ENCODE assay signal across 8 cellular contexts in genomic region chr10:95308389-95309302, GRCh38. TPM values are rescaled to one million over a fixed set of nuclear protein-coding genes. Genes with fewer than 3 reads are reported as not detected.
A peak's percentile ranks its signal among the peaks of the same experiment; 100 is the strongest.
DNase-seq lines count a peak whose midpoint lies in the region; ATAC-seq and TF ChIP-seq lines count a peak whose summit lies in the region.

No MANE protein-coding gene starts in this region.

- no peak overlapping the region for H3K9ac ChIP-seq in skeletal muscle tissue (ENCODE audit: low read depth in 1 of 3, low read length in 3 of 3)

- TF ChIP-seq CTCF in heart left ventricle (IDR thresholded peaks at IDR 0.05), result no peak

- H3K4me3 ChIP-seq in heart left ventricle, result no peak overlapping the region
- no peak overlapping the region for H3K4me3 ChIP-seq in skeletal muscle tissue (ENCODE audit: low read length in 3 of 3)

- H3K4me1 Mint-ChIP-seq in T-helper 2 cell treated with Interferon-gamma antibody and Interleukin-4, amounts not matched to agents 5 μg/mL and 100 μg/mL, for 36 hours (ENCODE audit: low read depth), result peaks cover 18% of the 10 kb centered on the region

- H3K27ac Mint-ChIP-seq in T-helper 2 cell treated with Interferon-gamma antibody and Interleukin-4, amounts not matched to agents 5 μg/mL and 100 μg/mL, for 36 hours, result no peak overlapping the region

- H3K27me3 ChIP-seq in heart left ventricle, result no peaks in the 10 kb centered on the region
- no peaks in the 10 kb centered on the region for H3K27me3 ChIP-seq in skeletal muscle tissue (ENCODE audit: control insufficient read depth in 3 of 3, insufficient read depth in 3 of 3, low read length in 3 of 3)

- H3K4me1 ChIP-seq in heart left ventricle, result peaks cover 0 to 55% (median 31%) of the 10 kb centered on the region in 12 donors
- peaks cover 18 to 19% (median 18%) of the 10 kb centered on the region in 3 donors for H3K4me1 ChIP-seq in skeletal muscle tissue (ENCODE audit: control insufficient read depth in 3 of 3, insufficient read depth in 3 of 3, low read length in 3 of 3)

- no peaks in the 10 kb centered on the region for H3K36me3 Mint-ChIP-seq in T-helper 2 cell treated with Interferon-gamma antibody and Interleukin-4, amounts not matched to agents 5 μg/mL and 100 μg/mL, for 36 hours (ENCODE audit: low read depth)

- DNase-seq in T-helper 2 cell treated with Interferon-gamma antibody and Interleukin-4, amounts not matched to agents 5 μg/mL and 100 μg/mL, for 36 hours (ENCODE audit: low spot score), result peak; percentile 29
- no peak for DNase-seq in T-helper 2 cell
- peak; percentile 93 for DNase-seq in T1000 (lab: John Stamatoyannopoulos, UW)
- DNase-seq in heart left ventricle, result peak; percentile 62 to 88 (median 72)
- no peak for DNase-seq in activated gamma-delta T cell (lab: John Stamatoyannopoulos, UW)
- DNase-seq in central memory CD4-positive, alpha-beta T cell, result no peak

- H3K27ac ChIP-seq in heart left ventricle, result peak overlapping the region; percentile 5 to 77 (median 50)
- peak overlapping the region; percentile 4 for H3K27ac ChIP-seq in skeletal muscle tissue (ENCODE audit: low read depth, low read length)

- H3K9me3 Mint-ChIP-seq in T-helper 2 cell treated with Interferon-gamma antibody and Interleukin-4, amounts not matched to agents 5 μg/mL and 100 μg/mL, for 36 hours, result no peaks in the 10 kb centered on the region

- H3K4me3 Mint-ChIP-seq in T-helper 2 cell treated with Interferon-gamma antibody and Interleukin-4, amounts not matched to agents 5 μg/mL and 100 μg/mL, for 36 hours, result no peak overlapping the region

- intact Hi-C loops in heart left ventricle (cut with DNase I), result no loop called here

- H3K9me3 ChIP-seq in heart left ventricle (no peaks in the 10 kb centered on the region), skeletal muscle tissue (ENCODE audit: control insufficient read depth in 3 of 3, low read length in 3 of 3) (no peaks in the 10 kb centered on the region)

- TF ChIP-seq POLR2A in heart left ventricle (IDR thresholded peaks at IDR 0.05), result no peak

- ATAC-seq in heart left ventricle (peak; percentile 30 to 81 (median 69)), GM21576 (IDR thresholded peaks at IDR 0.05; ENCODE audit: unreplicated experiment) (no peak)

- 22 to 37% (median 27%) methylated on average over 8 of the region's 8 CpGs for WGBS in heart left ventricle, 4 donors

- H3K36me3 ChIP-seq in heart left ventricle (peaks cover 0 to 25% (median 5%) of the 10 kb centered on the region in 9 donors), skeletal muscle tissue (ENCODE audit: control insufficient read depth in 3 of 3, insufficient read depth in 3 of 3, low read length in 3 of 3) (peaks cover 0 to 3% (median 2%) of the 10 kb centered on the region in 3 donors)

- H3K27me3 Mint-ChIP-seq in T-helper 2 cell treated with Interferon-gamma antibody and Interleukin-4, amounts not matched to agents 5 μg/mL and 100 μg/mL, for 36 hours (ENCODE audit: low read depth), result peaks cover 15% of the 10 kb centered on the region

RNA-seq across cellular contexts. Expression of gene PDLIM1, which starts 17.8 kb away (rescaled TPM):
- 100 to 1,000 TPM; 225 to 434 (median 349) TPM for total RNA-seq in heart left ventricle
- 100 to 1,000 TPM; 253 to 308 TPM for polyA plus RNA-seq in heart left ventricle
- 9.9 TPM for total RNA-seq in skeletal muscle tissue

Comparison
In these comparisons a context has a peak if more than half of its experiments do, and no peak if none do; other contexts are left out.
1. DNase-seq: peak in T-helper 2 cell treated with Interferon-gamma antibody and Interleukin-4, amounts not matched to agents 5 μg/mL and 100 μg/mL, for 36 hours (single experiment), T1000 (single experiment) and heart left ventricle (5 of 5); none in T-helper 2 cell (0 of 5), activated gamma-delta T cell (single experiment) and central memory CD4-positive, alpha-beta T cell (single experiment).
2. RNA of gene PDLIM1, which starts 17.8 kb away (total RNA-seq): 225 to 434 TPM in heart left ventricle; 9.9 TPM in skeletal muscle tissue (single experiment); every median in the first group is over 10 times any median in the second.